Comparison of ENCODE assay signal across 26 cellular contexts in the genomic region with DNA sequence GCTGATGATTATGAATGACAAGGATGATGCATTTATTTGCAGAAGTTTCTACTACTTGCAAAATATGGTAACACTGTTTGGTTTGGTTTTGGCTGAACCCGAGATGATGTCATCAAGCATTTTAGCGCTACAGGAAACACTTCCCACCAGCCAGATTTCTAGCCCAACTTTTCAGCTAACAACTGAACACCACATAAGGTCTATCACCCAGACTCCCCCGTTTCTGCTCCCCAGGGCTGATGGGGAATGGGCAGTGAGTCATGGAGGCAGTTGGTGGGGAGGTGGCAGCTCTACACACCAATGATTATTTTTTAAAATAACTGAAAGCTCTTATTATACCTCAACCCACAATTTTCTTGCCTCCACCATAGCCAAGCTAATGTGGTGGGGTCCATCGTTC.
"Had no signal": no experiment of that assay in that cellular context is flagged by ENCODE, and none has a peak within 500 bp of the region (broad histone marks: within the 10 kb centered on the region; RNA-seq: fewer than 3 reads in every experiment).

No MANE protein-coding gene starts in this region.

- H3K9me3 ChIP-seq: ascending aorta, breast epithelium, colonic mucosa had no signal

- H3K27me3 ChIP-seq: ascending aorta, breast epithelium, cardiac muscle cell, colonic mucosa had no signal

- H3K4me1 ChIP-seq: ascending aorta, breast epithelium, colonic mucosa had no signal

- DNase-seq: activated CD4-positive, alpha-beta memory T cell treated with anti-CD3 and anti-CD28 coated beads, Interleukin-2, amount 10 ng/mL, durations not matched to agents 7 days and 5 days; activated CD4-positive, alpha-beta T cell treated with anti-CD3 and anti-CD28 coated beads for 1 hour; activated CD4-positive, alpha-beta T cell treated with anti-CD3 and anti-CD28 coated beads for 4 hours; activated CD4-positive, alpha-beta T cell treated with anti-CD3 and anti-CD28 coated beads, Interleukin-2, amount 10 ng/mL, durations not matched to agents 7 days and 5 days; activated CD4-positive, alpha-beta T cell treated with anti-CD3 and anti-CD28 coated beads, Interleukin-2, amount 50 U/mL, for 4 hours; activated CD8-positive, alpha-beta memory T cell treated with anti-CD3 and anti-CD28 coated beads, Interleukin-2, amount 50 U/mL, for 48 hours; activated gamma-delta T cell; activated naive CD4-positive, alpha-beta T cell; activated naive CD4-positive, alpha-beta T cell treated with anti-CD3 and anti-CD28 coated beads, Interleukin-2, amount 10 ng/mL, durations not matched to agents 7 days and 5 days; activated naive CD8-positive, alpha-beta T cell treated with anti-CD3 and anti-CD28 coated beads, Interleukin-2, amount 10 ng/mL, durations not matched to agents 7 days and 5 days; activated T-cell treated with anti-CD3 and anti-CD28 coated beads for 4 hours; activated T-cell treated with anti-CD3 and anti-CD28 coated beads, Interleukin-2, amount 50 U/mL, for 24 hours; activated T-cell treated with anti-CD3 and anti-CD28 coated beads, Interleukin-2, amount 50 U/mL, for 72 hours; central memory CD4-positive, alpha-beta T cell; cerebellar nuclear complex; colonic mucosa; effector CD8-positive, alpha-beta T cell; foreskin fibroblast; head of caudate nucleus; T-helper 2 cell had no signal

- H3K4me3 ChIP-seq: ascending aorta, breast epithelium, cardiac muscle cell, colonic mucosa had no signal

- H3K36me3 ChIP-seq: ascending aorta, breast epithelium, cardiac muscle cell, colonic mucosa had no signal

- H3K27ac ChIP-seq: ascending aorta, breast epithelium, cardiac muscle cell, colonic mucosa, VCaP had no signal

- FAIRE-seq: endometrium, frontal cortex had no signal
